Comparison of ENCODE assay signal across 17 cellular contexts in genomic region chr13:112723771-112724170, GRCh38. TPM values are rescaled to one million over a fixed set of nuclear protein-coding genes. Genes with fewer than 3 reads are reported as not detected.
DNase-seq lines count a peak whose midpoint lies in the region; ATAC-seq and TF ChIP-seq lines count a peak whose summit lies in the region.
"Had no signal": no experiment of that assay in that cellular context is flagged by ENCODE, and none has a peak within 500 bp of the region (broad histone marks: within the 10 kb centered on the region; RNA-seq: fewer than 3 reads in every experiment).

No MANE protein-coding gene starts in this region.

- no peak overlapping the region for H2AFZ ChIP-seq in hepatocyte

- TF ChIP-seq POLR2A in Peyer's patch (IDR thresholded peaks at IDR 0.05) (no peak), spleen (IDR thresholded peaks at IDR 0.05) (no peak)

- peaks cover 31 to 48% (median 41%) of the 10 kb centered on the region in 10 experiments for H3K4me1 ChIP-seq in BLaER1 treated with 17β-estradiol and CSF1 and Interleukin-3, amounts not matched to agents 10 nM and 100 nM
- peaks cover 0 to 22% (median 0%) of the 10 kb centered on the region in 4 donors for H3K4me1 ChIP-seq in Peyer's patch
- peaks cover 55% of the 10 kb centered on the region for H3K4me1 ChIP-seq in hepatocyte (ENCODE audit: insufficient read depth)
- H3K4me1 ChIP-seq in spleen = peaks cover 3 to 48% (median 21%) of the 10 kb centered on the region in 6 donors

- no peaks in the 10 kb centered on the region for H3K9me3 ChIP-seq in BLaER1 treated with 17β-estradiol and CSF1 and Interleukin-3, amounts not matched to agents 10 nM and 100 nM (replicated peaks in 1 of 11)
- H3K9me3 ChIP-seq in Peyer's patch (no peaks in the 10 kb centered on the region), hepatocyte (ENCODE audit: low read depth) (no peaks in the 10 kb centered on the region), spleen (no peaks in the 10 kb centered on the region)
- H3K9me3 ChIP-seq: psoas muscle had no signal

- no peak for ATAC-seq in HG03280 (IDR thresholded peaks at IDR 0.05; ENCODE audit: unreplicated experiment)
- ATAC-seq: activated CD8-positive, alpha-beta T cell treated with anti-CD3 and anti-CD28 coated beads, Interleukin-2, amount 10 ng/mL, durations not matched to agents 7 days and 5 days; activated T-cell treated with anti-CD3 and anti-CD28 coated beads, Interleukin-2, amount 50 U/mL, for 72 hours; psoas muscle had no signal

- TF ChIP-seq CTCF in Peyer's patch (IDR thresholded peaks at IDR 0.05) (no peak), hepatocyte (IDR thresholded peaks at IDR 0.05; ENCODE audit: poor library complexity) (no peak), spleen (IDR thresholded peaks at IDR 0.05 in 8 of 11, conservative IDR thresholded peaks at IDR 0.05 in 3 of 11) (no peak)

- no peak overlapping the region for H3K4me3 ChIP-seq in BLaER1 treated with 17β-estradiol and CSF1 and Interleukin-3, amounts not matched to agents 10 nM and 100 nM
- H3K4me3 ChIP-seq in Peyer's patch = no peak overlapping the region
- H3K4me3 ChIP-seq in hepatocyte = no peak overlapping the region
- no peak overlapping the region for H3K4me3 ChIP-seq in spleen
- H3K4me3 ChIP-seq: psoas muscle had no signal

- 96% methylated on average over 16 of the region's 17 CpGs for WGBS in hepatocyte (ENCODE audit: low lambda C conversion rate, missing lambda C conversion rate)
- 95 to 100% (median 98%) methylated on average over 17 of the region's 17 CpGs for WGBS in spleen, 5 donors

- intact Hi-C loops in spleen (cut with DNase I; ENCODE audit: low total_unique reads) = no loop called here

- no peak overlapping the region for H3K9ac ChIP-seq in BLaER1 treated with 17β-estradiol and CSF1 and Interleukin-3, amounts not matched to agents 10 nM and 100 nM

- H3K36me3 ChIP-seq in BLaER1 treated with 17β-estradiol and CSF1 and Interleukin-3, amounts not matched to agents 10 nM and 100 nM = peaks cover 0 to 40% (median 12%) of the 10 kb centered on the region in 11 experiments; a peak in 15 of 22 replicates
- H3K36me3 ChIP-seq in Peyer's patch (no peaks in the 10 kb centered on the region), hepatocyte (replicated peaks; ENCODE audit: insufficient read depth, low read depth) (no peaks in the 10 kb centered on the region), spleen (peaks cover 0 to 18% (median 0%) of the 10 kb centered on the region in 6 donors)

- H3K79me2 ChIP-seq in hepatocyte = peaks cover 84% of the 10 kb centered on the region

- peak in 2 of 3 donors; percentile 20 to 36 for DNase-seq in Peyer's patch
- DNase-seq in hepatocyte (ENCODE audit: low spot score) = no peak
- peak; percentile 28 for DNase-seq in spleen
- DNase-seq in HUDEP-2 (lab: John Stamatoyannopoulos, UW; ENCODE audit: unreplicated experiment in 76 of 76) = no peak
- DNase-seq in HK-2 (ENCODE audit: unreplicated experiment) = no peak
- no peak for DNase-seq in OCI-M2 (lab: John Stamatoyannopoulos, UW; ENCODE audit: unreplicated experiment)
- DNase-seq: activated CD4-positive, CD25-positive, alpha-beta regulatory T cell treated with anti-CD3 and anti-CD28 coated beads, Interleukin-2, amount 50 U/mL, for 72 hours; activated CD8-positive, alpha-beta T cell treated with anti-CD3 and anti-CD28 coated beads, Interleukin-2, amount 10 ng/mL, durations not matched to agents 7 days and 5 days; activated T-cell treated with anti-CD3 and anti-CD28 coated beads, Interleukin-2, amount 50 U/mL, for 72 hours; CD4-positive, alpha-beta memory T cell; NCI-H510A; NK-92 treated with Interleukin-12 subunit alpha and Interleukin-12 subunit beta, amount 100 ng/mL, for 24 hours; psoas muscle; RPMI8226; T1000 had no signal

- peak overlapping the region in 7 of 11 experiments; percentile 8 to 88 (median 24); a peak in 9 of 22 replicates for H3K4me2 ChIP-seq in BLaER1 treated with 17β-estradiol and CSF1 and Interleukin-3, amounts not matched to agents 10 nM and 100 nM
- no peak overlapping the region for H3K4me2 ChIP-seq in hepatocyte

- no peaks in the 10 kb centered on the region for H3K9me2 ChIP-seq in hepatocyte (replicated peaks; ENCODE audit: insufficient read depth)

- no peak overlapping the region for H3K27ac ChIP-seq in BLaER1 treated with 17β-estradiol and CSF1 and Interleukin-3, amounts not matched to agents 10 nM and 100 nM
- H3K27ac ChIP-seq in Peyer's patch (no peak overlapping the region), hepatocyte (peak overlapping the region; percentile 94), spleen (no peak overlapping the region)
- H3K27ac ChIP-seq: psoas muscle had no signal

- no peaks in the 10 kb centered on the region for H3K27me3 ChIP-seq in BLaER1 treated with 17β-estradiol and CSF1 and Interleukin-3, amounts not matched to agents 10 nM and 100 nM
- H3K27me3 ChIP-seq in Peyer's patch (no peaks in the 10 kb centered on the region), hepatocyte (no peaks in the 10 kb centered on the region), spleen (replicated peaks in 1 of 7) (no peaks in the 10 kb centered on the region)

- peaks cover 88 to 98% (median 95%) of the 10 kb centered on the region in 11 experiments for H4K20me1 ChIP-seq in BLaER1 treated with 17β-estradiol and CSF1 and Interleukin-3, amounts not matched to agents 10 nM and 100 nM
- H4K20me1 ChIP-seq in hepatocyte (ENCODE audit: insufficient read depth, poor library complexity, severe bottlenecking) = no peaks in the 10 kb centered on the region

RNA-seq across cellular contexts. Expression of gene ATP11A, which starts 33.9 kb away (rescaled TPM):
- total RNA-seq in Peyer's patch (10 to 100 TPM; 33.1 to 64.2 (median 53.7) TPM), hepatocyte (21.9 and 30.8 TPM in 2 replicates), spleen (10 to 100 TPM; 57.3 to 91.3 (median 65.0) TPM)
- polyA plus RNA-seq in hepatocyte (28.7 and 38.2 TPM in 2 replicates), spleen (1 to 10 TPM; 2.7 to 5.5 (median 3.0) TPM)

Comparison
In these comparisons a context has a peak if more than half of its experiments do, and no peak if none do; other contexts are left out.
1. DNase-seq: peak in Peyer's patch (2 of 3) and spleen (single experiment); none in hepatocyte (single experiment), HUDEP-2 (0 of 76), HK-2 (single experiment) and OCI-M2 (single experiment).